8 cellular contexts compared by ENCODE assay signal in the genomic region with DNA sequence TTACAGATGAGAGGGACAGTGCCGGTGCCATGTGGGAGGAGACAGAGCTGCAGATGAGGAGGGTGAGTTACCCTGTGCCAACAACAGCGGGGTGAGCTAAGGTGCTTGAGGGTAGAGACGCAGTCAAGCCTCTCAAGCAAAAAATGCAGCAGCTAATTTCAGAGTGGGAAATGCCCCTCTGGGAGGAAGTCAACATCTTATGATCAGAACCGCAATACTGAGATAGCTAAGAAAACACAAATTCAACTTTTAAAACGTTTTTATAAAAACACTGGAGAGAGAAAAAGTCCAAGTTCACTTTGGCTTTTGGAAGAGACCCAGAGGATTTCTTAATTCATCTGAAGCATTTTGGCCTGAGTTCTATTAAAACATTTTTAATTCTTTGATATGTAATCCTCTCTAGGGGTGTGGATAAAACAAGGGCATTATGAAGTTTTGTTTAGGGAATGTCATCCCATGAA.
DNase-seq lines count a peak whose midpoint lies in the region; ATAC-seq and TF ChIP-seq lines count a peak whose summit lies in the region.

No MANE protein-coding gene starts in this region.

- TF ChIP-seq EP300 in sigmoid colon (IDR thresholded peaks at IDR 0.05) = no peak

- no peaks in the 10 kb centered on the region for H3K27me3 ChIP-seq in Karpas-422 (ENCODE audit: low read length)
- H3K27me3 ChIP-seq in left lung = no peaks in the 10 kb centered on the region
- H3K27me3 ChIP-seq in sigmoid colon = no peaks in the 10 kb centered on the region

- no peak overlapping the region for H3K4me3 ChIP-seq in Karpas-422 (ENCODE audit: low read length)
- no peak overlapping the region for H3K4me3 ChIP-seq in left lung
- no peak overlapping the region for H3K4me3 ChIP-seq in sigmoid colon

- H3K36me3 ChIP-seq in Karpas-422 (ENCODE audit: insufficient read depth, low read length) (no peaks in the 10 kb centered on the region), left lung (no peaks in the 10 kb centered on the region), sigmoid colon (no peaks in the 10 kb centered on the region)

- peak; percentile 81 for ATAC-seq in GM21423 (IDR thresholded peaks at IDR 0.05; ENCODE audit: unreplicated experiment)
- peak; percentile 92 for ATAC-seq in left lung

- H3K9me3 ChIP-seq in Karpas-422 (ENCODE audit: low read length) (no peaks in the 10 kb centered on the region), left lung (no peaks in the 10 kb centered on the region), sigmoid colon (no peaks in the 10 kb centered on the region)

- 44 to 75% methylated on average over 5 of the region's 5 CpGs for WGBS in sigmoid colon, 2 donors

- H2AFZ ChIP-seq in Karpas-422 (ENCODE audit: low read length) = peak overlapping the region; percentile 52; the same call in 1 of the 2 replicates

- H3K9me2 ChIP-seq in Karpas-422 (replicated peaks; ENCODE audit: insufficient read depth, low read length) = no peaks in the 10 kb centered on the region

- TF ChIP-seq CTCF in left lung (IDR thresholded peaks at IDR 0.05) (no peak), sigmoid colon (IDR thresholded peaks at IDR 0.05) (no peak)

- intact Hi-C loops in left lung (cut with DNase I) = no loop called here
- intact Hi-C loops in sigmoid colon (cut with DNase I) = no loop called here

- TF ChIP-seq POLR2A in sigmoid colon (IDR thresholded peaks at IDR 0.05) = no peak

- no peaks in the 10 kb centered on the region for H3K79me2 ChIP-seq in Karpas-422 (ENCODE audit: low read length)

- H3K27ac ChIP-seq in Karpas-422 (ENCODE audit: low read length) (no peak overlapping the region), left lung (no peak overlapping the region), sigmoid colon (peak overlapping the region in 1 of 4 donors; percentile 54)

- H3K4me1 ChIP-seq in Karpas-422 (ENCODE audit: low read length) (peaks cover 11% of the 10 kb centered on the region), left lung (peaks cover 0 to 3% of the 10 kb centered on the region in 2 donors), sigmoid colon (no peaks in the 10 kb centered on the region)

- DNase-seq in GM03348 (ENCODE audit: low spot score) (peak; percentile 14), Karpas-422 (peak; percentile 52), left lung (peak in 1 of 2 donors; percentile 52), DMS53 (lab: John Stamatoyannopoulos, UW) (no peak), sigmoid colon (no peak), COR-L47 (lab: John Stamatoyannopoulos, UW) (no peak), NCI-H526 (lab: John Stamatoyannopoulos, UW) (no peak)

- H3K9ac ChIP-seq in Karpas-422 (ENCODE audit: low read length) = no peak overlapping the region

- H3K4me2 ChIP-seq in Karpas-422 (ENCODE audit: low read depth, low read length, poor library complexity, severe bottlenecking) = peak overlapping the region; percentile 14

- H4K20me1 ChIP-seq in Karpas-422 (ENCODE audit: insufficient read depth, low read depth, low read length) = no peaks in the 10 kb centered on the region

Comparison
In these comparisons a context has a peak if more than half of its experiments do, and no peak if none do; other contexts are left out.
1. DNase-seq: peak in GM03348 (single experiment) and Karpas-422 (single experiment); none in DMS53 (single experiment), sigmoid colon (single experiment), COR-L47 (single experiment) and NCI-H526 (0 of 2).